ENCODE assay signal across 1 cellular context in genomic region chr4:87734936-87735335, GRCh38.
TF ChIP-seq lines count a peak whose summit lies in the region.

No MANE protein-coding gene starts in this region.

TF ChIP-seq in H1, 55 proteins besides CTCF, POLR2A, EP300 and RAD21 (continued from another document):
- no peak for TF ChIP-seq E2F6 (IDR thresholded peaks at IDR 0.05)
TF ChIP-seq in H1: peak in this region for 0.
